Comparison of ENCODE assay signal across 8 cellular contexts in genomic region chr7:129825005-129825553, GRCh38.
DNase-seq lines count a peak whose midpoint lies in the region; ATAC-seq and TF ChIP-seq lines count a peak whose summit lies in the region.

No MANE protein-coding gene starts in this region.

- peaks cover 54% of the 10 kb centered on the region for H3K36me3 Mint-ChIP-seq in Calu3 (ENCODE audit: insufficient read depth, unreplicated experiment)

- CTCF ChIA-PET in Calu3 (lab: Charles Lee), result interaction anchor here (0.6 to 2.8 kb wide), 8 partner anchors 92 to 292 kb away, joined by 3 to 19 read pairs (median 8); no protein-coding TSS in a partner anchor

- intact Hi-C loops in Calu3 (cut with micrococcal nuclease; ENCODE audit: unreplicated experiment), result loop anchor here (1.0 to 5.0 kb wide), 2 partner anchors 122 to 161 kb away; no protein-coding TSS in a partner anchor
- intact Hi-C loops in head of caudate nucleus (cut with DNase I), result loop anchor here (5.0 kb wide), 3 partner anchors 127 to 187 kb away; partner anchors contain the start of gene UBE2H

- peak overlapping the region; percentile 87 for H3K27ac Mint-ChIP-seq in Calu3 (ENCODE audit: unreplicated experiment)

- peak; percentile 84 for DNase-seq in Calu3
- peak; percentile 97 to 98 for DNase-seq in NCI-H526 (lab: John Stamatoyannopoulos, UW)
- peak; percentile 11 for DNase-seq in activated effector memory CD4-positive, alpha-beta T cell treated with Interleukin-2 at 50 U/mL for 16 hours
- DNase-seq in head of caudate nucleus, result peak in 40 of 42 donors; percentile 17 to 82 (median 65)
- DNase-seq in occipital lobe (lab: John Stamatoyannopoulos, UW), result peak; percentile 67
- DNase-seq in midbrain (lab: John Stamatoyannopoulos, UW), result no peak

- peak; percentile 62 for ATAC-seq in GM19438 (IDR thresholded peaks at IDR 0.05; ENCODE audit: low read depth, unreplicated experiment)
- ATAC-seq in HG03460 (IDR thresholded peaks at IDR 0.05; ENCODE audit: unreplicated experiment), result peak; percentile 45

- no peaks in the 10 kb centered on the region for H3K9me3 Mint-ChIP-seq in Calu3 (ENCODE audit: low read depth, unreplicated experiment)

- peak overlapping the region; percentile 92 for H3K4me3 Mint-ChIP-seq in Calu3 (ENCODE audit: low read depth, unreplicated experiment)

- peaks cover 7% of the 10 kb centered on the region for H3K4me1 Mint-ChIP-seq in Calu3 (ENCODE audit: low read depth, unreplicated experiment)

- BruUV-seq in Calu3 (replicated peaks; lab: Mats Ljungman, UMichigan), result no TSS peak

- TF ChIP-seq CTCF in Calu3 (IDR thresholded peaks at IDR 0.05; ENCODE audit: unreplicated experiment), result peak; percentile 34

- no peaks in the 10 kb centered on the region for H3K27me3 Mint-ChIP-seq in Calu3 (ENCODE audit: unreplicated experiment)
